19 cellular contexts compared by ENCODE assay signal in the genomic region with DNA sequence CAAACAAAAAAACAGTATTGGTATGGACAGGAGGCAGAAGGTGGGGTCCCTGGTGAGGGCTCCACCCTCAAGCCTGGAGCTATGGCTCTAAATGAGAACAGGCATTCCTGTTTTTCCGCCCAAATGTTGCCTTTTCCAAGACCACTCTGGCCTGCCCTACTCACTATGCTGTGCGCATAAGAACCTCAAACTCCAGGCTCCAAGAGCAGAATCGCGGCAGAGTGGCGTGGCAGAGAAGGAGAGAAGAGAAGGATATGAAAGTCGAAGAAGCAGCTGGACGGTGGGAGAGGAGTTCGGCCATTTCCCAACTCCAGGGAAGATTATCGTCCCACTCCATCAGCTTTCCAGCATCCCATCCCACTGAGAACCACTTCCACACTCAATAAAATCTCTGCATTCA.
A peak's percentile ranks its signal among the peaks of the same experiment; 100 is the strongest.
DNase-seq lines count a peak whose midpoint lies in the region; ATAC-seq, FAIRE-seq and TF ChIP-seq lines count a peak whose summit lies in the region.
"Had no signal": no experiment of that assay in that cellular context is flagged by ENCODE, and none has a peak within 500 bp of the region (broad histone marks: within the 10 kb centered on the region; RNA-seq: fewer than 3 reads in every experiment).

No MANE protein-coding gene starts in this region.

- no peak overlapping the region for H3K4me3 Mint-ChIP-seq in GM23338
- no peak overlapping the region for H3K4me3 Mint-ChIP-seq in neural crest cell
- H3K4me3 Mint-ChIP-seq: B cell; CD4-positive, alpha-beta T cell had no signal

- no peaks in the 10 kb centered on the region for H3K9me3 ChIP-seq in IMR-90 (ENCODE audit: control insufficient read depth, insufficient read depth, low read length)
- H3K9me3 ChIP-seq in lower lobe of right lung = no peaks in the 10 kb centered on the region

- TF ChIP-seq CTCF in GM23338 (conservative IDR thresholded peaks at IDR 0.05; ENCODE audit: low read depth in 2 of 2) = no peak
- TF ChIP-seq CTCF in IMR-90 (conservative IDR thresholded peaks at IDR 0.05; ENCODE audit: low read depth, low read length) = no peak
- TF ChIP-seq CTCF in bronchial epithelial cell (IDR thresholded peaks at IDR 0.05; ENCODE audit: insufficient read depth, low read length, severe bottlenecking) = no peak
- no peak for TF ChIP-seq CTCF in neural crest cell (conservative IDR thresholded peaks at IDR 0.05)
- no peak for TF ChIP-seq CTCF in brain microvascular endothelial cell (IDR thresholded peaks at IDR 0.05; ENCODE audit: low read depth, low read length, missing control alignments)
- no peak for TF ChIP-seq CTCF in lower lobe of right lung (IDR thresholded peaks at IDR 0.05)

- no peaks in the 10 kb centered on the region for H3F3A ChIP-seq in GM23338 (replicated peaks; ENCODE audit: low read depth)

- no TSS peak for BruUV-seq in IMR-90 (replicated peaks; lab: Mats Ljungman, UMichigan)

- no peaks in the 10 kb centered on the region for H3K79me1 ChIP-seq in IMR-90 (ENCODE audit: low read depth in 1 of 2, low read length in 2 of 2)

- H2AK9ac ChIP-seq in IMR-90 (replicated peaks; ENCODE audit: low read depth, low read length, poor library complexity) = no peak overlapping the region

- no peaks in the 10 kb centered on the region for H3K36me3 Mint-ChIP-seq in GM23338 (ENCODE audit: low read depth)
- no peaks in the 10 kb centered on the region for H3K36me3 Mint-ChIP-seq in neural crest cell (ENCODE audit: low read depth)

- H3K27ac Mint-ChIP-seq in GM23338 (no peak overlapping the region), neural crest cell (ENCODE audit: unreplicated experiment) (peak overlapping the region; percentile 54)
- H3K27ac Mint-ChIP-seq: B cell; CD4-positive, alpha-beta T cell had no signal

- no peak overlapping the region for H3K4ac ChIP-seq in IMR-90 (ENCODE audit: low read depth, low read length)

- no peak overlapping the region for H2AK5ac ChIP-seq in IMR-90 (ENCODE audit: low read depth, low read length)

- no peak overlapping the region for H4K91ac ChIP-seq in IMR-90 (ENCODE audit: insufficient read depth, low read depth, low read length)

- no peaks in the 10 kb centered on the region for H3K36me3 ChIP-seq in GM23338 (ENCODE audit: insufficient read depth)
- H3K36me3 ChIP-seq in IMR-90 (ENCODE audit: control insufficient read depth, insufficient read depth, low read length) = no peaks in the 10 kb centered on the region
- no peaks in the 10 kb centered on the region for H3K36me3 ChIP-seq in bronchial epithelial cell (ENCODE audit: control insufficient read depth, insufficient read depth, low read length)
- H3K36me3 ChIP-seq in brain microvascular endothelial cell (replicated peaks) = no peaks in the 10 kb centered on the region
- H3K36me3 ChIP-seq in lower lobe of right lung = no peaks in the 10 kb centered on the region

- FAIRE-seq in bronchial epithelial cell (lab: Jason Lieb, UNC) = peak; percentile 55
- FAIRE-seq: A204.1, GM12878, GM18507, HTR-8/SVneo had no signal

- no peak overlapping the region for H2BK5ac ChIP-seq in IMR-90 (ENCODE audit: low read depth, low read length, poor library complexity, severe bottlenecking)

- DNase-seq in GM23338 (ENCODE audit: low spot score) = peak; percentile 14
- DNase-seq in IMR-90 = no peak
- DNase-seq in bronchial epithelial cell (ENCODE audit: low read depth) = no peak
- no peak for DNase-seq in neural crest cell (ENCODE audit: low read depth, low spot score)
- no peak for DNase-seq in brain microvascular endothelial cell
- DNase-seq in activated CD4-positive, CD25-positive, alpha-beta regulatory T cell treated with anti-CD3 and anti-CD28 coated beads, Interleukin-2, amount 50 U/mL, for 72 hours = no peak
- no peak for DNase-seq in lower lobe of right lung
- DNase-seq: C1 segment of cervical spinal cord; Calu3; CD4-positive, alpha-beta T cell; DMS 273 treated with DMSO at 0.1 percent for 48 hours; GOT3 had no signal

- H3K27me3 ChIP-seq in GM23338 (ENCODE audit: insufficient read depth) = no peaks in the 10 kb centered on the region
- H3K27me3 ChIP-seq in IMR-90 (ENCODE audit: control insufficient read depth, insufficient read depth, low read length) = no peaks in the 10 kb centered on the region
- H3K27me3 ChIP-seq in bronchial epithelial cell (ENCODE audit: control insufficient read depth, insufficient read depth, low read length) = no peaks in the 10 kb centered on the region
- no peaks in the 10 kb centered on the region for H3K27me3 ChIP-seq in brain microvascular endothelial cell (replicated peaks)
- H3K27me3 ChIP-seq in lower lobe of right lung (ENCODE audit: low read depth) = no peaks in the 10 kb centered on the region

- no peak overlapping the region for H3K56ac ChIP-seq in IMR-90 (ENCODE audit: extremely low read depth, insufficient read depth, low read length)

- H2BK15ac ChIP-seq in IMR-90 (ENCODE audit: low read depth, low read length) = no peak overlapping the region

- CTCF ChIA-PET in IMR-90 (lab: Yijun Ruan, JAX) = no interaction called here

- H3K9me3 Mint-ChIP-seq in GM23338 = no peaks in the 10 kb centered on the region
- H3K9me3 Mint-ChIP-seq in neural crest cell = no peaks in the 10 kb centered on the region

- H3K4me1 ChIP-seq in GM23338 (ENCODE audit: insufficient read depth) = peaks cover 19% of the 10 kb centered on the region; the same call in 1 of the 2 replicates
- no peaks in the 10 kb centered on the region for H3K4me1 ChIP-seq in IMR-90 (ENCODE audit: control insufficient read depth, insufficient read depth, low read length)
- no peaks in the 10 kb centered on the region for H3K4me1 ChIP-seq in lower lobe of right lung

- H2BK20ac ChIP-seq in IMR-90 (ENCODE audit: low read depth, low read length) = no peak overlapping the region

- H3K4me1 Mint-ChIP-seq in GM23338 (peaks cover 17% of the 10 kb centered on the region; the same call in 2 of the 3 replicates), neural crest cell (peaks cover 21% of the 10 kb centered on the region)
- H3K4me1 Mint-ChIP-seq: B cell had no signal

- H3K23ac ChIP-seq in IMR-90 (ENCODE audit: low read depth, low read length) = no peak overlapping the region

- peak overlapping the region; percentile 70 for H2AFZ ChIP-seq in GM23338
- peak overlapping the region; percentile 5 for H2AFZ ChIP-seq in IMR-90 (replicated peaks; ENCODE audit: low read length, poor library complexity)

- H3K27ac ChIP-seq in GM23338 (ENCODE audit: low read depth) (no peak overlapping the region), IMR-90 (ENCODE audit: insufficient read depth, low read length) (no peak overlapping the region), brain microvascular endothelial cell (no peak overlapping the region), lower lobe of right lung (no peak overlapping the region)

- H4K5ac ChIP-seq in IMR-90 (ENCODE audit: low read depth, low read length) = no peak overlapping the region

- no peaks in the 10 kb centered on the region for H3K27me3 Mint-ChIP-seq in GM23338 (ENCODE audit: insufficient read depth, low read depth, poor library complexity)
- no peaks in the 10 kb centered on the region for H3K27me3 Mint-ChIP-seq in neural crest cell (ENCODE audit: low read depth)
- H3K27me3 Mint-ChIP-seq: B cell; CD4-positive, alpha-beta T cell had no signal

- intact Hi-C loops in IMR-90 (cut with micrococcal nuclease) (no loop called here), lower lobe of right lung (cut with DNase I) (no loop called here)

- no peaks in the 10 kb centered on the region for H3K9me1 ChIP-seq in IMR-90 (ENCODE audit: insufficient read depth, low read length)

- H3K9ac ChIP-seq in IMR-90 (ENCODE audit: low read depth, low read length) = no peak overlapping the region

- H3K4me2 ChIP-seq in GM23338 (no peak overlapping the region), IMR-90 (ENCODE audit: low read depth, low read length) (no peak overlapping the region)

- H4K8ac ChIP-seq in IMR-90 (ENCODE audit: low read depth in 2 of 2, low read length in 2 of 2) = no peak overlapping the region

- H3K18ac ChIP-seq in IMR-90 (ENCODE audit: low read depth, low read length) = no peak overlapping the region

- dilution Hi-C loops in IMR-90 (cut with HindIII; ENCODE audit: low sequenced_read_pairs, unreplicated experiment) = no loop called here

- no peaks in the 10 kb centered on the region for H3K79me2 ChIP-seq in GM23338 (replicated peaks; ENCODE audit: insufficient read depth)

- H3K4me3 ChIP-seq in GM23338 (no peak overlapping the region), IMR-90 (ENCODE audit: insufficient read depth, low read depth, low read length) (no peak overlapping the region), bronchial epithelial cell (ENCODE audit: low read depth, low read length) (no peak overlapping the region), brain microvascular endothelial cell (ENCODE audit: low read depth, low read length) (no peak overlapping the region), lower lobe of right lung (no peak overlapping the region)
- H3K4me3 ChIP-seq: GM12878 had no signal

- no peaks in the 10 kb centered on the region for H3K9me2 ChIP-seq in GM23338 (ENCODE audit: insufficient read depth)

- H3K14ac ChIP-seq in IMR-90 (replicated peaks; ENCODE audit: low read depth, low read length) = no peak overlapping the region

- TF ChIP-seq RAD21 in IMR-90 (IDR thresholded peaks at IDR 0.05; ENCODE audit: low read length) = no peak

- no peak for TF ChIP-seq POLR2A in IMR-90 (IDR thresholded peaks at IDR 0.05; ENCODE audit: low read depth, low read length)

- in situ Hi-C loops in IMR-90 (cut with MboI; ENCODE audit: low sequenced_read_pairs) (no loop called here), brain microvascular endothelial cell (cut with HindIII; ENCODE audit: low pct_ligation_motif_present, low sequenced_read_pairs) (no loop called here)

- no peak overlapping the region for H2BK120ac ChIP-seq in IMR-90 (ENCODE audit: low read depth, low read length)

- POLR2A ChIA-PET in IMR-90 (lab: Charles Lee; ENCODE audit: unreplicated experiment) = no interaction called here

- ATAC-seq in GM23338 = peak; percentile 50
- ATAC-seq in IMR-90 (ENCODE audit: low read depth) = no peak
- no peak for ATAC-seq in GM21825 (IDR thresholded peaks at IDR 0.05; ENCODE audit: unreplicated experiment)
- no peak for ATAC-seq in lower lobe of right lung
- ATAC-seq: GM12878, HCT116 had no signal

- WGBS in IMR-90 (ENCODE audit: extremely low coverage in 2 of 2, insufficient read length in 1 of 2), 2 experiments = no CpG with 5 or more reads among the region's 9 CpGs

- H4K20me1 ChIP-seq in GM23338 (replicated peaks; ENCODE audit: insufficient read depth) (no peaks in the 10 kb centered on the region), IMR-90 (ENCODE audit: insufficient read depth, low read length) (no peaks in the 10 kb centered on the region)

TF ChIP-seq in GM23338, 12 proteins besides CTCF, POLR2A, EP300 and RAD21 (continues in another document):
- no peak for TF ChIP-seq NANOG (IDR thresholded peaks at IDR 0.05; ENCODE audit: borderline replicate concordance)

TF ChIP-seq in IMR-90, 13 proteins besides CTCF, POLR2A, EP300 and RAD21 (continues in another document):
- TF ChIP-seq, protein P1, sequence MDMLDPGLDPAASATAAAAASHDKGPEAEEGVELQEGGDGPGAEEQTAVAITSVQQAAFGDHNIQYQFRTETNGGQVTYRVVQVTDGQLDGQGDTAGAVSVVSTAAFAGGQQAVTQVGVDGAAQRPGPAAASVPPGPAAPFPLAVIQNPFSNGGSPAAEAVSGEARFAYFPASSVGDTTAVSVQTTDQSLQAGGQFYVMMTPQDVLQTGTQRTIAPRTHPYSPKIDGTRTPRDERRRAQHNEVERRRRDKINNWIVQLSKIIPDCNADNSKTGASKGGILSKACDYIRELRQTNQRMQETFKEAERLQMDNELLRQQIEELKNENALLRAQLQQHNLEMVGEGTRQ (IDR thresholded peaks at IDR 0.05; ENCODE audit: low read depth, low read length) = no peak
